ENCODE assay signal across 26 cellular contexts in genomic region chr1:41542196-41542955, GRCh38. TPM values are rescaled to one million over a fixed set of nuclear protein-coding genes. Genes with fewer than 3 reads are reported as not detected.
"Had no signal": no experiment of that assay in that cellular context is flagged by ENCODE, and none has a peak within 500 bp of the region (broad histone marks: within the 10 kb centered on the region; RNA-seq: fewer than 3 reads in every experiment).

No MANE protein-coding gene starts in this region.

- H3K36me3 ChIP-seq: colonic mucosa, neural progenitor cell, prostate gland, thoracic aorta had no signal

- H3K4me1 Mint-ChIP-seq: endodermal cell had no signal

- H3K4me1 ChIP-seq: prostate gland had no signal

- DNase-seq: activated CD4-positive, alpha-beta T cell treated with anti-CD3 and anti-CD28 coated beads, Interleukin-2, amount 10 ng/mL, durations not matched to agents 7 days and 5 days; activated CD8-positive, alpha-beta T cell treated with anti-CD3 and anti-CD28 coated beads, Interleukin-2, amount 10 ng/mL, durations not matched to agents 7 days and 5 days; activated gamma-delta T cell treated with Interleukin-2 at 50 U/mL for 16 hours; activated T-cell treated with anti-CD3 and anti-CD28 coated beads, Interleukin-2, amount 50 U/mL, for 48 hours; amniotic stem cell; central memory CD4-positive, alpha-beta T cell; colonic mucosa; endodermal cell; foreskin fibroblast; hypothalamus; islet precursor cell; left lung; naive thymus-derived CD4-positive, alpha-beta T cell; right cardiac atrium; stimulated activated CD4-positive, alpha-beta T cell treated with anti-CD3 and anti-CD28 coated beads, Interleukin-4, amount 100 ng/mL, for 1 hour; T1000 had no signal

- H3K9me3 Mint-ChIP-seq: activated naive CD4-positive, alpha-beta T cell treated with anti-CD3 and anti-CD28 coated beads, Interleukin-2, amount 50 U/mL, for 72 hours; neural progenitor cell had no signal

- ATAC-seq: activated CD8-positive, alpha-beta T cell treated with anti-CD3 and anti-CD28 coated beads, Interleukin-2, amount 10 ng/mL, durations not matched to agents 7 days and 5 days; activated naive CD4-positive, alpha-beta T cell treated with anti-CD3 and anti-CD28 coated beads, Interleukin-2, amount 50 U/mL, for 72 hours; body of pancreas; left lung; naive thymus-derived CD4-positive, alpha-beta T cell; right cardiac atrium had no signal

- H3K27ac Mint-ChIP-seq: activated CD4-positive, alpha-beta T cell treated with anti-CD3 and anti-CD28 coated beads, Interleukin-2, amount 10 ng/mL, durations not matched to agents 7 days and 5 days; activated CD8-positive, alpha-beta T cell treated with anti-CD3 and anti-CD28 coated beads, Interleukin-2, amount 10 ng/mL, durations not matched to agents 7 days and 5 days; endodermal cell; naive thymus-derived CD4-positive, alpha-beta T cell; neural progenitor cell had no signal

- H3K4me3 ChIP-seq: body of pancreas, colonic mucosa, left lung, neural progenitor cell, prostate gland, smooth muscle cell, thoracic aorta had no signal

- H3K27ac ChIP-seq: body of pancreas, colonic mucosa, epithelial cell of prostate, left lung, neural progenitor cell, prostate gland, thoracic aorta had no signal

- H3K36me3 Mint-ChIP-seq: neural progenitor cell had no signal

- H3K9me3 ChIP-seq: body of pancreas, colonic mucosa, left lung, prostate gland, thoracic aorta had no signal

- H3K4me3 Mint-ChIP-seq: activated CD4-positive, alpha-beta T cell treated with anti-CD3 and anti-CD28 coated beads, Interleukin-2, amount 10 ng/mL, durations not matched to agents 7 days and 5 days; activated CD8-positive, alpha-beta T cell treated with anti-CD3 and anti-CD28 coated beads, Interleukin-2, amount 10 ng/mL, durations not matched to agents 7 days and 5 days; endodermal cell; naive thymus-derived CD4-positive, alpha-beta T cell; neural progenitor cell had no signal

- H3K27me3 Mint-ChIP-seq: activated CD4-positive, alpha-beta T cell treated with anti-CD3 and anti-CD28 coated beads, Interleukin-2, amount 10 ng/mL, durations not matched to agents 7 days and 5 days; naive thymus-derived CD4-positive, alpha-beta T cell had no signal

- H3K27me3 ChIP-seq: body of pancreas, colonic mucosa, left lung, neural progenitor cell had no signal

RNA-seq across cellular contexts. Expression of gene EDN2, which starts 57.9 kb away (rescaled TPM):
- total RNA-seq: activated CD4-positive, alpha-beta T cell treated with anti-CD3 and anti-CD28 coated beads, Interleukin-2, amount 10 ng/mL, durations not matched to agents 7 days and 5 days; activated CD8-positive, alpha-beta T cell treated with anti-CD3 and anti-CD28 coated beads, Interleukin-2, amount 10 ng/mL, durations not matched to agents 7 days and 5 days; activated naive CD4-positive, alpha-beta T cell treated with anti-CD3 and anti-CD28 coated beads, Interleukin-2, amount 50 U/mL, for 72 hours; endodermal cell; lung microvascular endothelial cell; mononuclear cell; naive thymus-derived CD4-positive, alpha-beta T cell; osteoblast; smooth muscle cell; thoracic aorta had no signal
